Comparison of ENCODE assay signal across 13 cellular contexts in the genomic region with DNA sequence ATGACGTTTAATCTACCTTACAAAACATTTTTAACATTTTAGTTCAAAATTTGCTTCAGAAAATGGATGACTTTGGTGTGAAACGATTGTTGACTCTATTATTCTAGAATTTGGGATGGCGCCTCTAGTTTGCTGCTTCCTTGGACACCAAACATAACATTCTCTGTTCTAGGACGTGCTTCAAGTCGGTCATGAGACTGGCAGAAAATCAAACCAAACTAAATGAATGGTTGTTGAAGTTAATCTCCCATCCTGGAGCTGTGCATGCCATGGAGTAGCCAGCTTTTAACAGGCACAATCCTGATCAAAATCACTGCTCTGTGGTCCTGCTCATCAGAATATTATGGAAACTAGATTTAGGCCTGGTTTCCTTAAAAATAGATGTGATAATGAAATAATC. TPM values are rescaled to one million over a fixed set of nuclear protein-coding genes. Genes with fewer than 3 reads are reported as not detected.
DNase-seq lines count a peak whose midpoint lies in the region; ATAC-seq and TF ChIP-seq lines count a peak whose summit lies in the region.
"Had no signal": no experiment of that assay in that cellular context is flagged by ENCODE, and none has a peak within 500 bp of the region (broad histone marks: within the 10 kb centered on the region; RNA-seq: fewer than 3 reads in every experiment).

No MANE protein-coding gene starts in this region.

- H3K4me1 ChIP-seq in SK-N-SH (ENCODE audit: control insufficient read depth in 1 of 2, insufficient read depth in 2 of 2, low read depth in 1 of 2, low read length in 1 of 2): peaks cover 4 to 28% of the 10 kb centered on the region in 2 experiments
- H3K4me1 ChIP-seq: right lobe of liver had no signal

- no peaks in the 10 kb centered on the region for H3K27me3 ChIP-seq in SK-N-SH (ENCODE audit: insufficient read depth)
- H3K27me3 ChIP-seq: right lobe of liver had no signal

- H3K9me3 Mint-ChIP-seq in activated CD4-positive, alpha-beta T cell treated with anti-CD3 and anti-CD28 coated beads, Interleukin-2, amount 10 ng/mL, durations not matched to agents 7 days and 5 days: no peaks in the 10 kb centered on the region
- H3K9me3 Mint-ChIP-seq: activated CD4-positive, alpha-beta T cell treated with anti-CD3 and anti-CD28 coated beads, Interleukin-2, amount 10 ng/mL, durations not matched to agents 24 days and 14 days had no signal

- DNase-seq in SK-N-SH (no peak), foreskin melanocyte (peak; percentile 90), pons (ENCODE audit: low spot score) (peak; percentile 98), ecto neural progenitor cell (ENCODE audit: low spot score) (no peak)
- DNase-seq in activated CD4-positive, alpha-beta T cell treated with anti-CD3 and anti-CD28 coated beads, Interleukin-2, amount 10 ng/mL, durations not matched to agents 7 days and 5 days: no peak
- no peak for DNase-seq in activated CD8-positive, alpha-beta memory T cell treated with anti-CD3 and anti-CD28 coated beads, Interleukin-2, amount 50 U/mL, for 4 hours
- DNase-seq: activated CD4-positive, alpha-beta T cell treated with anti-CD3 and anti-CD28 coated beads, Interleukin-2, amount 10 ng/mL, durations not matched to agents 24 days and 14 days; activated naive CD4-positive, alpha-beta T cell treated with anti-CD3 and anti-CD28 coated beads, Interleukin-2, amount 50 U/mL, for 16 hours; NCI-H2227 treated with DMSO at 0.1 percent for 48 hours; right lobe of liver had no signal

- no peaks in the 10 kb centered on the region for H3K27me3 Mint-ChIP-seq in activated CD4-positive, alpha-beta T cell treated with anti-CD3 and anti-CD28 coated beads, Interleukin-2, amount 10 ng/mL, durations not matched to agents 7 days and 5 days
- H3K27me3 Mint-ChIP-seq: activated CD4-positive, alpha-beta T cell treated with anti-CD3 and anti-CD28 coated beads, Interleukin-2, amount 10 ng/mL, durations not matched to agents 24 days and 14 days had no signal

- WGBS in SK-N-SH (ENCODE audit: low lambda C conversion rate): 79% methylated on average over 5 of the region's 5 CpGs

- H3K4me3 ChIP-seq in SK-N-SH (ENCODE audit: low read depth in 2 of 2, low read length in 1 of 2): no peak overlapping the region; a peak in 1 of 4 replicates
- H3K4me3 ChIP-seq: right lobe of liver had no signal

- peaks cover 36% of the 10 kb centered on the region for H3F3A ChIP-seq in SK-N-SH (replicated peaks; ENCODE audit: insufficient read depth)

- peak overlapping the region; percentile 30 to 98 for H3K27ac ChIP-seq in SK-N-SH (ENCODE audit: low read depth in 2 of 2, low read length in 1 of 2)
- H3K27ac ChIP-seq: 22Rv1, right lobe of liver had no signal

- peak overlapping the region; percentile 21; the same call in 1 of the 2 replicates for H2AFZ ChIP-seq in SK-N-SH (ENCODE audit: low read depth)

- no peak for TF ChIP-seq RAD21 in SK-N-SH (IDR thresholded peaks at IDR 0.05; ENCODE audit: low read length)

- no peak for TF ChIP-seq CTCF in SK-N-SH (IDR thresholded peaks at IDR 0.05)

- H3K36me3 ChIP-seq in SK-N-SH (replicated peaks in 1 of 2; ENCODE audit: control insufficient read depth in 1 of 2, insufficient read depth in 2 of 2, low read length in 1 of 2): peaks cover 3 to 9% of the 10 kb centered on the region in 2 experiments
- H3K36me3 ChIP-seq: right lobe of liver had no signal

- CTCF ChIA-PET in SK-N-SH (lab: Yijun Ruan, JAX): interaction anchor here (1.6 kb wide), 1 partner anchor 29 kb away, joined by 6 read pairs; no protein-coding TSS in a partner anchor
- CTCF ChIA-PET in activated CD4-positive, alpha-beta T cell treated with anti-CD3 and anti-CD28 coated beads, Interleukin-2, amount 10 ng/mL, durations not matched to agents 7 days and 5 days (lab: Charles Lee): no interaction called here

- no peak for ATAC-seq in SK-N-SH treated with all-trans-retinoic acid at 6 μM for 48 hours
- ATAC-seq in HG03342 (IDR thresholded peaks at IDR 0.05; ENCODE audit: unreplicated experiment): no peak
- ATAC-seq: right lobe of liver had no signal

- no peaks in the 10 kb centered on the region for H3K9me2 ChIP-seq in SK-N-SH

- H3K4me1 Mint-ChIP-seq in activated CD4-positive, alpha-beta T cell treated with anti-CD3 and anti-CD28 coated beads, Interleukin-2, amount 10 ng/mL, durations not matched to agents 7 days and 5 days: peaks cover 18% of the 10 kb centered on the region

- no peaks in the 10 kb centered on the region for H3K9me3 ChIP-seq in SK-N-SH
- H3K9me3 ChIP-seq: right lobe of liver had no signal

- no peak overlapping the region for H3K4me3 Mint-ChIP-seq in activated CD4-positive, alpha-beta T cell treated with anti-CD3 and anti-CD28 coated beads, Interleukin-2, amount 10 ng/mL, durations not matched to agents 7 days and 5 days
- H3K4me3 Mint-ChIP-seq: activated CD4-positive, alpha-beta T cell treated with anti-CD3 and anti-CD28 coated beads, Interleukin-2, amount 10 ng/mL, durations not matched to agents 24 days and 14 days had no signal

- POLR2A ChIA-PET in SK-N-SH (lab: Yijun Ruan, JAX): no interaction called here
- POLR2A ChIA-PET in activated CD4-positive, alpha-beta T cell treated with anti-CD3 and anti-CD28 coated beads, Interleukin-2, amount 10 ng/mL, durations not matched to agents 7 days and 5 days (lab: Charles Lee): interaction anchor here (0.6 kb wide), 1 partner anchor 195 kb away, joined by 3 read pairs; no protein-coding TSS in a partner anchor

- TF ChIP-seq EP300 in SK-N-SH (IDR thresholded peaks at IDR 0.05; ENCODE audit: borderline replicate concordance in 1 of 2, low read depth in 1 of 2, low read length in 1 of 2): no peak

- peak overlapping the region; percentile 73; the same call in 1 of the 2 replicates for H3K4me2 ChIP-seq in SK-N-SH

- no peaks in the 10 kb centered on the region for H4K20me1 ChIP-seq in SK-N-SH (ENCODE audit: insufficient read depth)

- H3K36me3 Mint-ChIP-seq in activated CD4-positive, alpha-beta T cell treated with anti-CD3 and anti-CD28 coated beads, Interleukin-2, amount 10 ng/mL, durations not matched to agents 7 days and 5 days (ENCODE audit: low read depth): peaks cover 6% of the 10 kb centered on the region

- no peak overlapping the region for H3K27ac Mint-ChIP-seq in activated CD4-positive, alpha-beta T cell treated with anti-CD3 and anti-CD28 coated beads, Interleukin-2, amount 10 ng/mL, durations not matched to agents 7 days and 5 days
- H3K27ac Mint-ChIP-seq: activated CD4-positive, alpha-beta T cell treated with anti-CD3 and anti-CD28 coated beads, Interleukin-2, amount 10 ng/mL, durations not matched to agents 24 days and 14 days had no signal

- peak overlapping the region; percentile 47; the same call in 1 of the 2 replicates for H3K9ac ChIP-seq in SK-N-SH

- H3K79me2 ChIP-seq in SK-N-SH (ENCODE audit: insufficient read depth): peaks cover 37% of the 10 kb centered on the region

TF ChIP-seq in SK-N-SH, 30 proteins besides CTCF, POLR2A, EP300 and RAD21:
- TF ChIP-seq YY1 (IDR thresholded peaks at IDR 0.05; ENCODE audit: low read depth): no peak

TF ChIP-seq in SK-N-SH treated with all-trans-retinoic acid at 6 μM for 48 hours, 23 proteins besides CTCF, POLR2A, EP300 and RAD21 (continues in another document):
- TF ChIP-seq CSDC2 (CRISPR knock-in tag; IDR thresholded peaks at IDR 0.05): no peak
- TF ChIP-seq, protein P1, sequence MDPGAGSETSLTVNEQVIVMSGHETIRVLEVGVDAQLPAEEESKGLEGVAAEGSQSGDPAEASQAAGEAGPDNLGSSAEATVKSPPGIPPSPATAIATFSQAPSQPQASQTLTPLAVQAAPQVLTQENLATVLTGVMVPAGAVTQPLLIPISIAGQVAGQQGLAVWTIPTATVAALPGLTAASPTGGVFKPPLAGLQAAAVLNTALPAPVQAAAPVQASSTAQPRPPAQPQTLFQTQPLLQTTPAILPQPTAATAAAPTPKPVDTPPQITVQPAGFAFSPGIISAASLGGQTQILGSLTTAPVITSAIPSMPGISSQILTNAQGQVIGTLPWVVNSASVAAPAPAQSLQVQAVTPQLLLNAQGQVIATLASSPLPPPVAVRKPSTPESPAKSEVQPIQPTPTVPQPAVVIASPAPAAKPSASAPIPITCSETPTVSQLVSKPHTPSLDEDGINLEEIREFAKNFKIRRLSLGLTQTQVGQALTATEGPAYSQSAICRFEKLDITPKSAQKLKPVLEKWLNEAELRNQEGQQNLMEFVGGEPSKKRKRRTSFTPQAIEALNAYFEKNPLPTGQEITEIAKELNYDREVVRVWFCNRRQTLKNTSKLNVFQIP (CRISPR knock-in tag; IDR thresholded peaks at IDR 0.05; ENCODE audit: borderline replicate concordance, low read depth): no peak
- TF ChIP-seq, protein P2, sequence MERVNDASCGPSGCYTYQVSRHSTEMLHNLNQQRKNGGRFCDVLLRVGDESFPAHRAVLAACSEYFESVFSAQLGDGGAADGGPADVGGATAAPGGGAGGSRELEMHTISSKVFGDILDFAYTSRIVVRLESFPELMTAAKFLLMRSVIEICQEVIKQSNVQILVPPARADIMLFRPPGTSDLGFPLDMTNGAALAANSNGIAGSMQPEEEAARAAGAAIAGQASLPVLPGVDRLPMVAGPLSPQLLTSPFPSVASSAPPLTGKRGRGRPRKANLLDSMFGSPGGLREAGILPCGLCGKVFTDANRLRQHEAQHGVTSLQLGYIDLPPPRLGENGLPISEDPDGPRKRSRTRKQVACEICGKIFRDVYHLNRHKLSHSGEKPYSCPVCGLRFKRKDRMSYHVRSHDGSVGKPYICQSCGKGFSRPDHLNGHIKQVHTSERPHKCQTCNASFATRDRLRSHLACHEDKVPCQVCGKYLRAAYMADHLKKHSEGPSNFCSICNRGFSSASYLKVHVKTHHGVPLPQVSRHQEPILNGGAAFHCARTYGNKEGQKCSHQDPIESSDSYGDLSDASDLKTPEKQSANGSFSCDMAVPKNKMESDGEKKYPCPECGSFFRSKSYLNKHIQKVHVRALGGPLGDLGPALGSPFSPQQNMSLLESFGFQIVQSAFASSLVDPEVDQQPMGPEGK (CRISPR knock-in tag; IDR thresholded peaks at IDR 0.05; ENCODE audit: borderline replicate concordance): no peak
- TF ChIP-seq TCF4 (CRISPR knock-in tag; IDR thresholded peaks at IDR 0.05; ENCODE audit: borderline replicate concordance): no peak

RNA-seq across cellular contexts. Expression of a gene that starts 9.6 kb away (rescaled TPM):
- 27.2 and 29.8 TPM in 2 replicates for polyA plus RNA-seq in SK-N-SH (2012; rRNA removed)
- polyA plus RNA-seq in SK-N-SH (2012; cell fraction: cytosol; rRNA removed): 35.1 and 44.4 TPM in 2 replicates
- 24.2 and 39.5 TPM in 2 replicates for polyA plus RNA-seq in SK-N-SH (2012; cell fraction: nucleus; rRNA removed)
- 10 to 100 TPM; 27.1 to 30.1 TPM for total RNA-seq in activated CD4-positive, alpha-beta T cell treated with anti-CD3 and anti-CD28 coated beads, Interleukin-2, amount 10 ng/mL, durations not matched to agents 7 days and 5 days

RNA-seq across cellular contexts. Expression of a gene that starts 59.1 kb away (rescaled TPM):
- 5.4 and 6.8 TPM in 2 replicates for polyA plus RNA-seq in SK-N-SH (2012; rRNA removed)
- 8.6 and 13.1 TPM in 2 replicates for polyA plus RNA-seq in SK-N-SH (2012; cell fraction: cytosol; rRNA removed)
- polyA plus RNA-seq in SK-N-SH (2012; cell fraction: nucleus; rRNA removed): 4.0 and 7.2 TPM in 2 replicates
- total RNA-seq in activated CD4-positive, alpha-beta T cell treated with anti-CD3 and anti-CD28 coated beads, Interleukin-2, amount 10 ng/mL, durations not matched to agents 7 days and 5 days: 10 to 100 TPM; 34.8 to 36.2 TPM

Comparison
In these comparisons a context has a peak if more than half of its experiments do, and no peak if none do; other contexts are left out.
1. DNase-seq: peak in foreskin melanocyte (single experiment) and pons (single experiment); none in SK-N-SH (single experiment), activated CD4-positive, alpha-beta T cell treated with anti-CD3 and anti-CD28 coated beads, Interleukin-2, amount 10 ng/mL, durations not matched to agents 7 days and 5 days (single experiment), ecto neural progenitor cell (single experiment) and activated CD8-positive, alpha-beta memory T cell treated with anti-CD3 and anti-CD28 coated beads, Interleukin-2, amount 50 U/mL, for 4 hours (single experiment).